ENCODE assay signal across 23 cellular contexts in genomic region chr2:204255068-204255467, GRCh38.
DNase-seq lines count a peak whose midpoint lies in the region; ATAC-seq and TF ChIP-seq lines count a peak whose summit lies in the region.
"Had no signal": no experiment of that assay in that cellular context is flagged by ENCODE, and none has a peak within 500 bp of the region (broad histone marks: within the 10 kb centered on the region; RNA-seq: fewer than 3 reads in every experiment).

No MANE protein-coding gene starts in this region.

- no peak overlapping the region for H3K27ac Mint-ChIP-seq in GM23338
- peak overlapping the region; percentile 0 for H3K27ac Mint-ChIP-seq in type B pancreatic cell
- H3K27ac Mint-ChIP-seq: CD4-positive, alpha-beta T cell; T-helper 1 cell treated with Interleukin-12 subunit alpha and Interleukin-12 subunit beta and Interleukin-4 antibody, amounts not matched to agents 30 μg/mL and 1 μg/mL, for 36 hours had no signal

- H3K9me2 ChIP-seq in GM23338 (ENCODE audit: insufficient read depth): peaks cover 3% of the 10 kb centered on the region; the same call in 1 of the 2 replicates

- no peaks in the 10 kb centered on the region for H3K4me1 ChIP-seq in GM23338 (ENCODE audit: insufficient read depth)
- no peaks in the 10 kb centered on the region for H3K4me1 ChIP-seq in osteoblast (ENCODE audit: insufficient read depth, low read length)
- H3K4me1 ChIP-seq: HAP-1 had no signal

- H3K79me2 ChIP-seq in GM23338 (replicated peaks; ENCODE audit: insufficient read depth) (no peaks in the 10 kb centered on the region), osteoblast (ENCODE audit: insufficient read depth, low read length) (no peaks in the 10 kb centered on the region)

- H3F3A ChIP-seq in GM23338 (replicated peaks; ENCODE audit: low read depth): no peaks in the 10 kb centered on the region

- H3K27me3 ChIP-seq in GM23338 (ENCODE audit: insufficient read depth) (no peaks in the 10 kb centered on the region), osteoblast (ENCODE audit: insufficient read depth, low read length) (peaks cover 5% of the 10 kb centered on the region)

- H3K4me3 Mint-ChIP-seq in GM23338 (no peak overlapping the region), type B pancreatic cell (no peak overlapping the region)
- H3K4me3 Mint-ChIP-seq: CD4-positive, alpha-beta T cell; T-helper 1 cell treated with Interleukin-12 subunit alpha and Interleukin-12 subunit beta and Interleukin-4 antibody, amounts not matched to agents 30 μg/mL and 1 μg/mL, for 36 hours had no signal

- TF ChIP-seq CTCF in GM23338 (conservative IDR thresholded peaks at IDR 0.05; ENCODE audit: low read depth in 2 of 2): no peak
- no peak for TF ChIP-seq CTCF in type B pancreatic cell (conservative IDR thresholded peaks at IDR 0.05)
- TF ChIP-seq CTCF in osteoblast (IDR thresholded peaks at IDR 0.05; ENCODE audit: extremely low read depth, low read depth, low read length): no peak

- H3K27ac ChIP-seq in GM23338 (ENCODE audit: low read depth) (no peak overlapping the region), osteoblast (ENCODE audit: low read depth, low read length) (no peak overlapping the region)
- H3K27ac ChIP-seq: GM23248, PC-9 had no signal

- no peak overlapping the region for H3K4me3 ChIP-seq in GM23338
- no peak overlapping the region for H3K4me3 ChIP-seq in osteoblast (ENCODE audit: insufficient read depth, low read length)
- H3K4me3 ChIP-seq: GM23248, HAP-1, PC-9 had no signal

- no peaks in the 10 kb centered on the region for H3K36me3 Mint-ChIP-seq in GM23338 (ENCODE audit: low read depth)
- H3K36me3 Mint-ChIP-seq in type B pancreatic cell: peaks cover 7% of the 10 kb centered on the region

- H4K20me1 ChIP-seq in GM23338 (replicated peaks; ENCODE audit: insufficient read depth) (no peaks in the 10 kb centered on the region), osteoblast (ENCODE audit: insufficient read depth, low read length) (no peaks in the 10 kb centered on the region)

- H3K27me3 Mint-ChIP-seq in GM23338 (ENCODE audit: insufficient read depth, low read depth, poor library complexity) (peaks cover 3% of the 10 kb centered on the region), type B pancreatic cell (peaks cover 9% of the 10 kb centered on the region)

- no peaks in the 10 kb centered on the region for H3K9me3 ChIP-seq in osteoblast (ENCODE audit: low read depth, low read length)
- H3K9me3 ChIP-seq: HAP-1 had no signal

- H3K4me1 Mint-ChIP-seq in GM23338 (peaks cover 17% of the 10 kb centered on the region), type B pancreatic cell (ENCODE audit: unreplicated experiment) (peaks cover 45% of the 10 kb centered on the region)

- H3K36me3 ChIP-seq in GM23338 (ENCODE audit: insufficient read depth): no peaks in the 10 kb centered on the region
- H3K36me3 ChIP-seq in osteoblast (ENCODE audit: insufficient read depth, low read length): no peaks in the 10 kb centered on the region
- H3K36me3 ChIP-seq: HAP-1 had no signal

- no peak for ATAC-seq in GM23338

- peak overlapping the region; percentile 81 for H2AFZ ChIP-seq in GM23338
- no peak overlapping the region for H2AFZ ChIP-seq in osteoblast (ENCODE audit: low read length)
- H2AFZ ChIP-seq: GM23248, PC-9 had no signal

- H3K9me3 Mint-ChIP-seq in GM23338 (no peaks in the 10 kb centered on the region), type B pancreatic cell (peaks cover 9% of the 10 kb centered on the region)
- H3K9me3 Mint-ChIP-seq: CD4-positive, alpha-beta T cell; T-helper 1 cell treated with Interleukin-12 subunit alpha and Interleukin-12 subunit beta and Interleukin-4 antibody, amounts not matched to agents 30 μg/mL and 1 μg/mL, for 36 hours had no signal

- peak; percentile 35 for DNase-seq in NCI-H2171 treated with DMSO at 0.1 percent for 48 hours (lab: John Stamatoyannopoulos, UW)
- no peak for DNase-seq in NCI-H2171 (lab: John Stamatoyannopoulos, UW)
- DNase-seq in GM23338 (ENCODE audit: low spot score): no peak
- peak; percentile 55 for DNase-seq in left kidney (ENCODE audit: low read depth, low spot score)
- DNase-seq in type B pancreatic cell (ENCODE audit: extremely low spot score, unreplicated experiment): no peak
- no peak for DNase-seq in osteoblast (ENCODE audit: insufficient read length, low spot score, missing footprints)
- DNase-seq in iPS-NIHi11 (ENCODE audit: low spot score): no peak
- DNase-seq in AG08396 (ENCODE audit: low spot score): no peak
- DNase-seq: CD4-positive, alpha-beta T cell; COR-L47; DMS 273 treated with DMSO at 0.1 percent for 48 hours; GM23248; KG1; NCI-H1092; NCI-H146; NCI-H2081; NCI-H345; NCI-H69; PC-9; RPMI8226; SHP77 had no signal

- H3K4me2 ChIP-seq in GM23338: no peak overlapping the region
- H3K4me2 ChIP-seq in osteoblast (ENCODE audit: insufficient read depth, low read length): no peak overlapping the region
- H3K4me2 ChIP-seq: PC-9 had no signal

TF ChIP-seq in GM23338, 12 proteins besides CTCF, POLR2A, EP300 and RAD21 (continues in another document):
- TF ChIP-seq REST (IDR thresholded peaks at IDR 0.05; ENCODE audit: unreplicated experiment) (no peak), POLR2AphosphoS5 (IDR thresholded peaks at IDR 0.05; ENCODE audit: low read depth) (no peak), STAT1 (IDR thresholded peaks at IDR 0.05; ENCODE audit: unreplicated experiment) (no peak), JUNB (IDR thresholded peaks at IDR 0.05; ENCODE audit: unreplicated experiment) (no peak), ZNF331 (CRISPR knock-in tag; IDR thresholded peaks at IDR 0.05; ENCODE audit: low read depth) (no peak), ETS1 (IDR thresholded peaks at IDR 0.05) (no peak)

Comparison
In these comparisons a context has a peak if more than half of its experiments do, and no peak if none do; other contexts are left out.
1. DNase-seq: peak in NCI-H2171 treated with DMSO at 0.1 percent for 48 hours (single experiment) and left kidney (single experiment); none in NCI-H2171 (single experiment), GM23338 (single experiment), type B pancreatic cell (single experiment), osteoblast (single experiment), iPS-NIHi11 (single experiment) and AG08396 (single experiment).